8 cellular contexts compared by ENCODE assay signal in genomic region chr19:14379666-14380065, GRCh38. TPM values are rescaled to one million over a fixed set of nuclear protein-coding genes. Genes with fewer than 3 reads are reported as not detected.
A peak's percentile ranks its signal among the peaks of the same experiment; 100 is the strongest.
DNase-seq lines count a peak whose midpoint lies in the region; ATAC-seq, FAIRE-seq and TF ChIP-seq lines count a peak whose summit lies in the region.
"Not testable (repeated sequence)": the region's sequence is repeated elsewhere in the genome, so short reads cannot be mapped to it uniquely, and the experiment has no call there.

No MANE protein-coding gene starts in this region.

- not testable (repeated sequence) for H3K9me3 ChIP-seq in CD4-positive, CD25-positive, alpha-beta regulatory T cell (ENCODE audit: control insufficient read depth in 2 of 2, low read length in 2 of 2); K562 (replicated peaks; ENCODE audit: control insufficient read depth, insufficient read depth, low read depth, low read length); uterus

- H3K4me1 Mint-ChIP-seq in CD4-positive, CD25-positive, alpha-beta regulatory T cell = peaks cover 14 to 60% (median 32%) of the 10 kb centered on the region in 4 donors
- H3K4me1 Mint-ChIP-seq in T-cell (peaks cover 45 to 57% (median 50%) of the 10 kb centered on the region in 3 donors), naive B cell (peaks cover 43 to 77% (median 72%) of the 10 kb centered on the region in 3 donors)
- peaks cover 60% of the 10 kb centered on the region for H3K4me1 Mint-ChIP-seq in activated T-cell treated with anti-CD3 and anti-CD28 coated beads, Interleukin-2, amount 50 U/mL, for 72 hours (ENCODE audit: low read depth)
- peaks cover 49% of the 10 kb centered on the region for H3K4me1 Mint-ChIP-seq in stimulated activated effector memory CD8-positive, alpha-beta T cell treated with anti-CD3 and anti-CD28 coated beads, Interleukin-12 subunit alpha, Interleukin-12 subunit beta, amount 100 ng/mL, for 72 hours

- H3K9ac ChIP-seq in K562 (ENCODE audit: insufficient read depth in 1 of 2, low read depth in 2 of 2, low read length in 2 of 2) = not testable (repeated sequence)

- not testable (repeated sequence) for H3K36me3 ChIP-seq in CD4-positive, CD25-positive, alpha-beta regulatory T cell (ENCODE audit: control insufficient read depth, insufficient read depth, low read length); K562 (ENCODE audit: control insufficient read depth, insufficient read depth, low read length); uterus

- not testable (repeated sequence) for H2AFZ ChIP-seq in K562 (ENCODE audit: low read depth, low read length)

- not testable (repeated sequence) for BruUV-seq in K562 (replicated peaks; lab: Mats Ljungman, UMichigan)

- TF ChIP-seq RAD21 in K562 (CRISPR knock-in tag; conservative IDR thresholded peaks at IDR 0.05 in 1 of 2, IDR thresholded peaks at IDR 0.05 in 1 of 2) = not testable (repeated sequence)

- POLR2A ChIA-PET in T-cell (lab: Charles Lee) (interaction anchor here (0.5 to 4.1 kb wide), 6 partner anchors 10 to 105 kb away, joined by 3 to 61 read pairs (median 8); no protein-coding TSS in a partner anchor), K562 (lab: Yijun Ruan, JAX) (interaction anchor here (2.1 to 4.9 kb wide), 2 partner anchors 13 to 26 kb away, joined by 7 to 24 read pairs; no protein-coding TSS in a partner anchor)

- not testable (repeated sequence) for FAIRE-seq in K562 (lab: Jason Lieb, UNC)

- not testable (repeated sequence) for TF ChIP-seq EP300 in K562 (IDR thresholded peaks at IDR 0.05; ENCODE audit: low read length)

- H3K4me1 ChIP-seq in CD4-positive, CD25-positive, alpha-beta regulatory T cell (ENCODE audit: control insufficient read depth, insufficient read depth, low read length, poor library complexity, severe bottlenecking) = peaks cover 56% of the 10 kb centered on the region
- H3K4me1 ChIP-seq in K562 (replicated peaks in 1 of 2; ENCODE audit: control insufficient read depth in 2 of 2, insufficient read depth in 2 of 2, low read length in 2 of 2) = peaks cover 31 to 58% of the 10 kb centered on the region in 2 experiments
- H3K4me1 ChIP-seq in uterus = peaks cover 0 to 25% of the 10 kb centered on the region in 2 donors

- peak overlapping the region; percentile 96 to 99 (median 97) for H3K27ac Mint-ChIP-seq in CD4-positive, CD25-positive, alpha-beta regulatory T cell
- H3K27ac Mint-ChIP-seq in T-cell = peak overlapping the region; percentile 96 to 97
- H3K27ac Mint-ChIP-seq in activated T-cell treated with anti-CD3 and anti-CD28 coated beads, Interleukin-2, amount 50 U/mL, for 72 hours = peak overlapping the region; percentile 68
- peak overlapping the region; percentile 92 to 99 (median 98) for H3K27ac Mint-ChIP-seq in naive B cell
- H3K27ac Mint-ChIP-seq in stimulated activated effector memory CD8-positive, alpha-beta T cell treated with anti-CD3 and anti-CD28 coated beads, Interleukin-12 subunit alpha, Interleukin-12 subunit beta, amount 100 ng/mL, for 72 hours = peak overlapping the region; percentile 96

- H3K79me2 ChIP-seq in K562 (ENCODE audit: control insufficient read depth, insufficient read depth, low read length) = peaks cover 40% of the 10 kb centered on the region

- H3K4me3 Mint-ChIP-seq in CD4-positive, CD25-positive, alpha-beta regulatory T cell = peak overlapping the region; percentile 91 to 100 (median 96)
- H3K4me3 Mint-ChIP-seq in T-cell = not testable (repeated sequence)
- peak overlapping the region; percentile 29 to 89 for H3K4me3 Mint-ChIP-seq in activated T-cell treated with anti-CD3 and anti-CD28 coated beads, Interleukin-2, amount 50 U/mL, for 72 hours
- H3K4me3 Mint-ChIP-seq in naive B cell = peak overlapping the region in 6 of 8 donors; percentile 18 to 97 (median 48)
- H3K4me3 Mint-ChIP-seq in stimulated activated effector memory CD8-positive, alpha-beta T cell treated with anti-CD3 and anti-CD28 coated beads, Interleukin-12 subunit alpha, Interleukin-12 subunit beta, amount 100 ng/mL, for 72 hours = peak overlapping the region; percentile 87

- CTCF ChIA-PET in T-cell (lab: Charles Lee) (interaction anchor here (0.5 to 4.0 kb wide), 4 partner anchors 9 to 19 kb away, joined by 5 to 23 read pairs (median 10); no protein-coding TSS in a partner anchor), K562 (lab: Yijun Ruan, JAX; ENCODE audit: low intra/inter-chr PET ratio) (interaction anchor here (0.6 kb wide), 1 partner anchor 187 kb away, joined by 4 read pairs; no protein-coding TSS in a partner anchor)

- intact Hi-C loops in K562 (cut with micrococcal nuclease); uterus (cut with DNase I; ENCODE audit: low total_unique reads): not testable (repeated sequence)

- peaks cover 12% of the 10 kb centered on the region for H3K27me3 Mint-ChIP-seq in CD4-positive, CD25-positive, alpha-beta regulatory T cell
- H3K27me3 Mint-ChIP-seq in T-cell; activated T-cell treated with anti-CD3 and anti-CD28 coated beads, Interleukin-2, amount 50 U/mL, for 72 hours (ENCODE audit: low read depth); naive B cell: not testable (repeated sequence)

- H3K36me3 Mint-ChIP-seq in CD4-positive, CD25-positive, alpha-beta regulatory T cell; T-cell; naive B cell: not testable (repeated sequence)
- peaks cover 15 to 17% of the 10 kb centered on the region in 2 donors for H3K36me3 Mint-ChIP-seq in activated T-cell treated with anti-CD3 and anti-CD28 coated beads, Interleukin-2, amount 50 U/mL, for 72 hours (ENCODE audit: insufficient read depth in 2 of 2)
- peaks cover 57% of the 10 kb centered on the region for H3K36me3 Mint-ChIP-seq in stimulated activated effector memory CD8-positive, alpha-beta T cell treated with anti-CD3 and anti-CD28 coated beads, Interleukin-12 subunit alpha, Interleukin-12 subunit beta, amount 100 ng/mL, for 72 hours

- H3K4me2 ChIP-seq in K562 (ENCODE audit: insufficient read depth, low read length) = not testable (repeated sequence)

- H3K4me3 ChIP-seq in CD4-positive, CD25-positive, alpha-beta regulatory T cell (ENCODE audit: low read depth, low read length); K562; fibroblast of the aortic adventitia (ENCODE audit: low read depth, low read length); uterus: not testable (repeated sequence)

- H3K9me3 Mint-ChIP-seq in CD4-positive, CD25-positive, alpha-beta regulatory T cell; T-cell; activated T-cell treated with anti-CD3 and anti-CD28 coated beads, Interleukin-2, amount 50 U/mL, for 72 hours; naive B cell; stimulated activated effector memory CD8-positive, alpha-beta T cell treated with anti-CD3 and anti-CD28 coated beads, Interleukin-12 subunit alpha, Interleukin-12 subunit beta, amount 100 ng/mL, for 72 hours: not testable (repeated sequence)

- H4K20me1 ChIP-seq in K562 (replicated peaks; ENCODE audit: control insufficient read depth, insufficient read depth, low read length) = not testable (repeated sequence)

- not testable (repeated sequence) for H3K9me1 ChIP-seq in K562 (ENCODE audit: control insufficient read depth, insufficient read depth, low read length)

- TF ChIP-seq POLR2A in K562 (conservative IDR thresholded peaks at IDR 0.05); uterus (IDR thresholded peaks at IDR 0.05): not testable (repeated sequence)

- not testable (repeated sequence) for DNase-seq in CD4-positive, CD25-positive, alpha-beta regulatory T cell; T-cell; activated T-cell treated with anti-CD3 and anti-CD28 coated beads, Interleukin-2, amount 50 U/mL, for 72 hours; K562 (ENCODE audit: extremely low read depth in 1 of 4, low spot score in 3 of 4); naive B cell; stimulated activated effector memory CD8-positive, alpha-beta T cell treated with anti-CD3 and anti-CD28 coated beads, Interleukin-12 subunit alpha, Interleukin-12 subunit beta, amount 100 ng/mL, for 72 hours (ENCODE audit: low spot score in 2 of 2); uterus
- peak; percentile 53 for DNase-seq in fibroblast of the aortic adventitia (ENCODE audit: low read depth)

- TF ChIP-seq CTCF in K562 (IDR thresholded peaks at IDR 0.05 in 2 of 3, conservative IDR thresholded peaks at IDR 0.05 in 1 of 3; ENCODE audit: insufficient read depth in 2 of 3, low read depth in 1 of 3, low read length in 3 of 3); fibroblast of the aortic adventitia (IDR thresholded peaks at IDR 0.05; ENCODE audit: insufficient read depth, low read length); uterus (IDR thresholded peaks at IDR 0.05): not testable (repeated sequence)

- in situ Hi-C loops in K562 (cut with MboI) = not testable (repeated sequence)

- 75% methylated on average over 3 of the region's 3 CpGs for WGBS in K562 (ENCODE audit: insufficient coverage, low coverage, missing lambda C conversion rate)

- H3K27ac ChIP-seq in CD4-positive, CD25-positive, alpha-beta regulatory T cell (ENCODE audit: insufficient read depth, low read length, poor library complexity, severe bottlenecking) = peak overlapping the region; percentile 98
- not testable (repeated sequence) for H3K27ac ChIP-seq in K562 (ENCODE audit: extremely low read depth, low read depth, low read length)
- peak overlapping the region; percentile 93 to 96 for H3K27ac ChIP-seq in uterus

- ATAC-seq in CD4-positive, CD25-positive, alpha-beta regulatory T cell (ENCODE audit: low read depth in 2 of 2); T-cell (replicated peaks in 1 of 4); activated T-cell treated with anti-CD3 and anti-CD28 coated beads, Interleukin-2, amount 50 U/mL, for 72 hours (replicated peaks in 1 of 2); K562; naive B cell (ENCODE audit: low read depth in 2 of 2); stimulated activated effector memory CD8-positive, alpha-beta T cell treated with anti-CD3 and anti-CD28 coated beads, Interleukin-12 subunit alpha, Interleukin-12 subunit beta, amount 100 ng/mL, for 72 hours: not testable (repeated sequence)

- H3K27me3 ChIP-seq in CD4-positive, CD25-positive, alpha-beta regulatory T cell (ENCODE audit: control insufficient read depth, insufficient read depth, low read length); K562 (ENCODE audit: control insufficient read depth in 2 of 2, insufficient read depth in 2 of 2, low read length in 2 of 2); uterus: not testable (repeated sequence)

RNA-seq across cellular contexts. Expression of gene ADGRE5, which starts 1.6 kb away (rescaled TPM):
- 670 TPM for total RNA-seq in CD4-positive, CD25-positive, alpha-beta regulatory T cell
- polyA plus RNA-seq in CD4-positive, CD25-positive, alpha-beta regulatory T cell = 100 to 1,000 TPM; 122 to 174 (median 144) TPM
- total RNA-seq in T-cell = 1,000 to 10,000 TPM in 1 of 5 donors, 100 to 1,000 TPM in 4; 194 to 1,118 (median 206) TPM
- total RNA-seq in activated T-cell treated with anti-CD3 and anti-CD28 coated beads, Interleukin-2, amount 50 U/mL, for 72 hours = 100 to 1,000 TPM; 316 to 369 TPM
- 133 and 378 TPM in 2 replicates for total RNA-seq in K562 (2011; cell fraction: chromatin; rRNA removed; ENCODE audit: low replicate concordance)
- total RNA-seq in K562 (2011; cell fraction: nucleolus; rRNA removed) = 188 and 218 TPM in 2 replicates
- 153 and 170 TPM in 2 replicates for total RNA-seq in K562 (2011; cell fraction: nucleoplasm; rRNA removed)
- 31.1 and 34.2 TPM in 2 replicates for total RNA-seq in K562 (2014; rRNA removed)
- total RNA-seq in K562 (2014; rRNA removed; fragmentation: Illumina TruSeq; extraction: Trizol) = 8.3 and 10.0 TPM in 2 replicates
- 11.4 and 11.9 TPM in 2 replicates for total RNA-seq in K562 (2015; rRNA removed; fragmentation: Illumina TruSeq; extraction: Trizol)
- total RNA-seq in K562 (2021) = 58.2 and 68.9 TPM in 2 replicates
- 15.6 and 30.7 TPM in 2 replicates for polyA plus RNA-seq in K562 (2011; rRNA removed)
- 15.4 and 18.5 TPM in 2 replicates for polyA plus RNA-seq in K562 (2011; cell fraction: cytosol; rRNA removed)
- 97.7 and 167 TPM in 2 replicates for polyA plus RNA-seq in K562 (2011; cell fraction: nucleus; rRNA removed)
- polyA plus RNA-seq in K562 (2012) = 50.5 and 78.5 TPM in 2 replicates
- polyA plus RNA-seq in K562 (2014; fragmentation: Illumina TruSeq; extraction: Trizol) = 32.2 and 45.4 TPM in 2 replicates
- 1 to 10 TPM; 2.5 to 3.1 TPM for polyA plus RNA-seq in K562 (2014; fragmentation: Nextera tagmentation; extraction: Ambion mirVana)
- 28.2 and 35.7 TPM in 2 replicates for polyA plus RNA-seq in K562 (2014; rRNA removed)
- 22.6 and 23.8 TPM in 2 replicates for polyA minus RNA-seq in K562 (2011; rRNA and poly(A)+ RNA removed)
- polyA minus RNA-seq in K562 (2011; cell fraction: cytosol; rRNA and poly(A)+ RNA removed) = 20.7 and 23.5 TPM in 2 replicates
- 38.5 and 43.3 TPM in 2 replicates for polyA minus RNA-seq in K562 (2011; cell fraction: nucleus; rRNA and poly(A)+ RNA removed)
- 1.2 and 25.8 TPM in 2 replicates for total RNA-seq in fibroblast of the aortic adventitia (ENCODE audit: low replicate concordance)
- 10 to 100 TPM; 17.8 to 41.1 (median 31.9) TPM for polyA plus RNA-seq in naive B cell (ENCODE audit: low read depth in 6 of 6)
- 100 to 1,000 TPM in 1 of 4 donors, 10 to 100 TPM in 3; 32.1 to 217 (median 57.7) TPM for total RNA-seq in uterus

RNA-seq across cellular contexts. Expression of gene DDX39A, which starts 39.5 kb away (rescaled TPM):
- 232 TPM for total RNA-seq in CD4-positive, CD25-positive, alpha-beta regulatory T cell
- polyA plus RNA-seq in CD4-positive, CD25-positive, alpha-beta regulatory T cell = 100 to 1,000 TPM; 110 to 150 (median 125) TPM
- total RNA-seq in T-cell (100 to 1,000 TPM; 159 to 280 (median 179) TPM), K562 (2014; rRNA removed) (239 and 284 TPM in 2 replicates), K562 (2014; rRNA removed; fragmentation: Illumina TruSeq; extraction: Trizol) (75.4 and 90.3 TPM in 2 replicates), K562 (2015; rRNA removed; fragmentation: Illumina TruSeq; extraction: Trizol) (163 and 166 TPM in 2 replicates), K562 (2021) (244 and 249 TPM in 2 replicates), fibroblast of the aortic adventitia (ENCODE audit: low replicate concordance) (32.5 and 60.6 TPM in 2 replicates), uterus (10 to 100 TPM; 41.3 to 91.2 (median 52.8) TPM)
- 100 to 1,000 TPM; 225 to 236 TPM for total RNA-seq in activated T-cell treated with anti-CD3 and anti-CD28 coated beads, Interleukin-2, amount 50 U/mL, for 72 hours
- 212 and 603 TPM in 2 replicates for total RNA-seq in K562 (2011; cell fraction: chromatin; rRNA removed; ENCODE audit: low replicate concordance)
- 468 and 513 TPM in 2 replicates for total RNA-seq in K562 (2011; cell fraction: nucleolus; rRNA removed)
- total RNA-seq in K562 (2011; cell fraction: nucleoplasm; rRNA removed) = 227 and 308 TPM in 2 replicates
- polyA plus RNA-seq in K562 (2011; rRNA removed) (120 and 136 TPM in 2 replicates), K562 (2014; fragmentation: Illumina TruSeq; extraction: Trizol) (140 and 177 TPM in 2 replicates), K562 (2014; fragmentation: Nextera tagmentation; extraction: Ambion mirVana) (100 to 1,000 TPM; 188 to 230 TPM), K562 (2014; rRNA removed) (239 and 250 TPM in 2 replicates), naive B cell (ENCODE audit: low read depth in 6 of 6) (100 to 1,000 TPM; 110 to 169 (median 132) TPM)
- 104 and 196 TPM in 2 replicates for polyA plus RNA-seq in K562 (2011; cell fraction: cytosol; rRNA removed)
- polyA plus RNA-seq in K562 (2011; cell fraction: nucleus; rRNA removed) = 938 and 1,011 TPM in 2 replicates
- 261 and 285 TPM in 2 replicates for polyA plus RNA-seq in K562 (2012)
- 62.7 and 99.1 TPM in 2 replicates for polyA minus RNA-seq in K562 (2011; rRNA and poly(A)+ RNA removed)
- polyA minus RNA-seq in K562 (2011; cell fraction: cytosol; rRNA and poly(A)+ RNA removed) = 83.0 and 99.1 TPM in 2 replicates
- polyA minus RNA-seq in K562 (2011; cell fraction: nucleus; rRNA and poly(A)+ RNA removed) = 152 and 185 TPM in 2 replicates

RNA-seq across cellular contexts. Expression of gene PKN1, which starts 53.4 kb away (rescaled TPM):
- total RNA-seq in CD4-positive, CD25-positive, alpha-beta regulatory T cell = 151 TPM
- polyA plus RNA-seq in CD4-positive, CD25-positive, alpha-beta regulatory T cell = 10 to 100 TPM; 43.2 to 61.7 (median 52.1) TPM
- total RNA-seq in T-cell = 100 to 1,000 TPM; 170 to 272 (median 224) TPM
- 100 to 1,000 TPM; 239 to 278 TPM for total RNA-seq in activated T-cell treated with anti-CD3 and anti-CD28 coated beads, Interleukin-2, amount 50 U/mL, for 72 hours
- 22.5 and 89.0 TPM in 2 replicates for total RNA-seq in K562 (2011; cell fraction: chromatin; rRNA removed; ENCODE audit: low replicate concordance)
- 76.9 and 79.6 TPM in 2 replicates for total RNA-seq in K562 (2011; cell fraction: nucleolus; rRNA removed)
- total RNA-seq in K562 (2011; cell fraction: nucleoplasm; rRNA removed) = 33.7 and 45.6 TPM in 2 replicates
- 108 and 133 TPM in 2 replicates for total RNA-seq in K562 (2014; rRNA removed)
- total RNA-seq in K562 (2014; rRNA removed; fragmentation: Illumina TruSeq; extraction: Trizol) = 25.8 and 37.3 TPM in 2 replicates
- 75.0 and 80.6 TPM in 2 replicates for total RNA-seq in K562 (2015; rRNA removed; fragmentation: Illumina TruSeq; extraction: Trizol)
- 222 and 228 TPM in 2 replicates for total RNA-seq in K562 (2021)
- polyA plus RNA-seq in K562 (2011; rRNA removed) = 52.1 and 63.7 TPM in 2 replicates
- polyA plus RNA-seq in K562 (2011; cell fraction: cytosol; rRNA removed) = 66.1 and 116 TPM in 2 replicates
- 105 and 144 TPM in 2 replicates for polyA plus RNA-seq in K562 (2011; cell fraction: nucleus; rRNA removed)
- polyA plus RNA-seq in K562 (2012) = 160 and 186 TPM in 2 replicates
- 77.5 and 97.5 TPM in 2 replicates for polyA plus RNA-seq in K562 (2014; fragmentation: Illumina TruSeq; extraction: Trizol)
- polyA plus RNA-seq in K562 (2014; fragmentation: Nextera tagmentation; extraction: Ambion mirVana) = under 1 TPM; 0.30 to 0.57 TPM
- 97.3 and 108 TPM in 2 replicates for polyA plus RNA-seq in K562 (2014; rRNA removed)
- polyA minus RNA-seq in K562 (2011; rRNA and poly(A)+ RNA removed) = 37.3 and 59.9 TPM in 2 replicates
- 93.0 and 105 TPM in 2 replicates for polyA minus RNA-seq in K562 (2011; cell fraction: cytosol; rRNA and poly(A)+ RNA removed)
- 25.6 and 39.1 TPM in 2 replicates for polyA minus RNA-seq in K562 (2011; cell fraction: nucleus; rRNA and poly(A)+ RNA removed)
- total RNA-seq in fibroblast of the aortic adventitia (ENCODE audit: low replicate concordance) = 164 and 342 TPM in 2 replicates
- polyA plus RNA-seq in naive B cell (ENCODE audit: low read depth in 6 of 6) = 10 to 100 TPM; 37.1 to 67.9 (median 48.0) TPM
- 100 to 1,000 TPM in 1 of 4 donors, 10 to 100 TPM in 3; 56.2 to 129 (median 82.4) TPM for total RNA-seq in uterus
